Comparison of ENCODE assay signal across 18 cellular contexts in genomic region chr1:243489681-243490080, GRCh38.
"Had no signal": no experiment of that assay in that cellular context is flagged by ENCODE, and none has a peak within 500 bp of the region (broad histone marks: within the 10 kb centered on the region; RNA-seq: fewer than 3 reads in every experiment).

No MANE protein-coding gene starts in this region.

- H3K27me3 ChIP-seq: gastrocnemius medialis, heart right ventricle, right atrium auricular region had no signal

- H3K27ac ChIP-seq: gastrocnemius medialis, heart right ventricle, left ventricle myocardium inferior, right atrium auricular region had no signal

- H3K27ac Mint-ChIP-seq: activated naive CD8-positive, alpha-beta T cell treated with anti-CD3 and anti-CD28 coated beads, Interleukin-2, amount 10 ng/mL, durations not matched to agents 7 days and 5 days; nephron; T-helper 2 cell treated with Interferon-gamma antibody and Interleukin-4, amounts not matched to agents 5 μg/mL and 100 μg/mL, for 36 hours had no signal

- H3K4me1 Mint-ChIP-seq: activated naive CD8-positive, alpha-beta T cell treated with anti-CD3 and anti-CD28 coated beads, Interleukin-2, amount 10 ng/mL, durations not matched to agents 7 days and 5 days had no signal

- H3K36me3 ChIP-seq: right atrium auricular region had no signal

- ATAC-seq: activated CD4-positive, CD25-positive, alpha-beta regulatory T cell treated with anti-CD3 and anti-CD28 coated beads, Interleukin-2, amount 50 U/mL, for 24 hours; gastrocnemius medialis; heart right ventricle had no signal

- H3K27me3 Mint-ChIP-seq: activated naive CD8-positive, alpha-beta T cell treated with anti-CD3 and anti-CD28 coated beads, Interleukin-2, amount 10 ng/mL, durations not matched to agents 7 days and 5 days; progenitor cell of endocrine pancreas had no signal

- H3K9me3 Mint-ChIP-seq: activated naive CD8-positive, alpha-beta T cell treated with anti-CD3 and anti-CD28 coated beads, Interleukin-2, amount 10 ng/mL, durations not matched to agents 7 days and 5 days; nephron; T-helper 2 cell treated with Interferon-gamma antibody and Interleukin-4, amounts not matched to agents 5 μg/mL and 100 μg/mL, for 36 hours had no signal

- H3K4me3 Mint-ChIP-seq: activated naive CD8-positive, alpha-beta T cell treated with anti-CD3 and anti-CD28 coated beads, Interleukin-2, amount 10 ng/mL, durations not matched to agents 7 days and 5 days; nephron; T-helper 2 cell treated with Interferon-gamma antibody and Interleukin-4, amounts not matched to agents 5 μg/mL and 100 μg/mL, for 36 hours had no signal

- H3K4me3 ChIP-seq: gastrocnemius medialis, heart right ventricle, left ventricle myocardium inferior, right atrium auricular region had no signal

- H3K4me1 ChIP-seq: gastrocnemius medialis had no signal

- FAIRE-seq: keratinocyte had no signal

- H3K9me3 ChIP-seq: gastrocnemius medialis, heart right ventricle, left ventricle myocardium inferior, right atrium auricular region had no signal

- DNase-seq: activated naive CD4-positive, alpha-beta T cell; activated naive CD8-positive, alpha-beta T cell treated with anti-CD3 and anti-CD28 coated beads, Interleukin-2, amount 10 ng/mL, durations not matched to agents 7 days and 5 days; activated T-cell treated with anti-CD3 and anti-CD28 coated beads for 4 hours; anterior cingulate cortex; erythroblast; gastrocnemius medialis; heart right ventricle; left ventricle myocardium inferior; stimulated activated CD4-positive, alpha-beta T cell treated with anti-CD3 and anti-CD28 coated beads, Interleukin-2, amount 100 ng/mL, for 48 hours; stimulated activated naive CD4-positive, alpha-beta T cell treated with Interleukin-2 at 50 U/mL for 16 hours; SW 1271; trophoblast cell had no signal
